In genomic region chr3:21729888-21730459, GRCh38 we compare ENCODE assay signal across 25 cellular contexts. TPM values are rescaled to one million over a fixed set of nuclear protein-coding genes. Genes with fewer than 3 reads are reported as not detected.
DNase-seq lines count a peak whose midpoint lies in the region; ATAC-seq, FAIRE-seq and TF ChIP-seq lines count a peak whose summit lies in the region.
"Had no signal": no experiment of that assay in that cellular context is flagged by ENCODE, and none has a peak within 500 bp of the region (broad histone marks: within the 10 kb centered on the region; RNA-seq: fewer than 3 reads in every experiment).

No MANE protein-coding gene starts in this region.

- WGBS in smooth muscle cell (ENCODE audit: low lambda C conversion rate) = 47% methylated on average over 6 of the region's 6 CpGs

- H3K4me1 ChIP-seq in smooth muscle cell (ENCODE audit: low read depth) = peaks cover 5% of the 10 kb centered on the region
- H3K4me1 ChIP-seq: adrenal gland, esophagus squamous epithelium had no signal

- H3K27ac ChIP-seq in smooth muscle cell (ENCODE audit: low read depth) = no peak overlapping the region
- H3K27ac ChIP-seq: adrenal gland, esophagus squamous epithelium, hepatocyte, ovary, RWPE1 had no signal

- no peaks in the 10 kb centered on the region for H3F3A ChIP-seq in smooth muscle cell (ENCODE audit: low read depth)

- H4K20me1 ChIP-seq in smooth muscle cell (ENCODE audit: low read depth) = no peaks in the 10 kb centered on the region

- H3K9ac ChIP-seq in smooth muscle cell (ENCODE audit: low read depth) = no peak overlapping the region

- H2AFZ ChIP-seq in smooth muscle cell (ENCODE audit: low read depth) = no peak overlapping the region
- H2AFZ ChIP-seq: hepatocyte had no signal

- no peaks in the 10 kb centered on the region for H3K36me3 ChIP-seq in smooth muscle cell (ENCODE audit: low read depth)
- H3K36me3 ChIP-seq: adrenal gland, esophagus squamous epithelium, ovary, tibial artery had no signal

- FAIRE-seq in frontal cortex (lab: Jason Lieb, UNC) = no peak
- FAIRE-seq: GM19239, islet of Langerhans had no signal

- H3K4me2 ChIP-seq in smooth muscle cell = peak overlapping the region; percentile 34
- H3K4me2 ChIP-seq: hepatocyte had no signal

- peaks cover 6% of the 10 kb centered on the region for H3K9me3 ChIP-seq in smooth muscle cell (replicated peaks; ENCODE audit: low read depth)
- H3K9me3 ChIP-seq: adrenal gland, esophagus squamous epithelium, ovary, tibial artery had no signal

- no peak for TF ChIP-seq CTCF in smooth muscle cell (IDR thresholded peaks at IDR 0.05; ENCODE audit: borderline replicate concordance, insufficient read depth, poor library complexity, severe bottlenecking)

- DNase-seq in GM04504 (ENCODE audit: low read depth) (peak; percentile 45), fibroblast of gingiva (ENCODE audit: low read depth) (peak; percentile 72), smooth muscle cell (lab: John Stamatoyannopoulos, UW; ENCODE audit: unreplicated experiment) (no peak), activated gamma-delta T cell treated with Interleukin-2 at 50 U/mL for 16 hours (no peak), frontal cortex (ENCODE audit: low spot score in 2 of 2) (no peak)
- DNase-seq: activated CD4-positive, alpha-beta T cell treated with anti-CD3 and anti-CD28 coated beads for 4 hours; activated effector memory CD4-positive, alpha-beta T cell treated with anti-CD3 and anti-CD28 coated beads, Interleukin-2, amount 50 U/mL, for 16 hours; adrenal gland; effector memory CD4-positive, alpha-beta T cell; esophagus squamous epithelium; HCEC 1CT; naive thymus-derived CD4-positive, alpha-beta T cell; NCI-H1436 treated with DMSO at 0.1 percent for 48 hours; ovary; right cardiac atrium; stimulated activated naive B cell treated with anti-CD40 and anti-IgM and Interleukin-4, amounts not matched to agents 10 μg/mL and 1 μg/mL and 100 μg/mL, for 72 hours; tibial artery had no signal

- no peak overlapping the region for H3K4me3 ChIP-seq in smooth muscle cell
- H3K4me3 ChIP-seq: adrenal gland, esophagus squamous epithelium, hepatocyte, lung, ovary, tibial artery had no signal

- H3K79me2 ChIP-seq in smooth muscle cell (ENCODE audit: low read depth) = no peaks in the 10 kb centered on the region
- H3K79me2 ChIP-seq: hepatocyte had no signal

- ATAC-seq in SK-N-SH treated with all-trans-retinoic acid at 6 μM for 48 hours (peak; percentile 40; the same call in 1 of the 3 replicates), GM18861 (IDR thresholded peaks at IDR 0.05; ENCODE audit: unreplicated experiment) (no peak)
- ATAC-seq: naive thymus-derived CD4-positive, alpha-beta T cell; right cardiac atrium; stimulated activated naive B cell treated with anti-CD40 and anti-IgM and Interleukin-4, amounts not matched to agents 10 μg/mL and 1 μg/mL and 100 μg/mL, for 72 hours had no signal

- H3K27me3 ChIP-seq in smooth muscle cell (ENCODE audit: low read depth) = no peaks in the 10 kb centered on the region
- H3K27me3 ChIP-seq: adrenal gland, esophagus squamous epithelium, hepatocyte, ovary, tibial artery had no signal

TF ChIP-seq in SK-N-SH treated with all-trans-retinoic acid at 6 μM for 48 hours, 23 proteins besides CTCF, POLR2A, EP300 and RAD21:
- TF ChIP-seq ZFP3 (CRISPR knock-in tag; IDR thresholded peaks at IDR 0.05) (0 out of 2 replicates have a peak, but pooled peaks have one; percentile 46), ZNF70 (CRISPR knock-in tag; IDR thresholded peaks at IDR 0.05) (peak; percentile 93), ISL1 (CRISPR knock-in tag; IDR thresholded peaks at IDR 0.05) (peak; percentile 0; the same call in 1 of the 2 replicates), CREB5 (CRISPR knock-in tag; IDR thresholded peaks at IDR 0.05; ENCODE audit: low read depth) (no peak), SNAI2 (CRISPR knock-in tag; IDR thresholded peaks at IDR 0.05) (peak; percentile 41; the same call in 1 of the 2 replicates)

RNA-seq across cellular contexts. Expression of gene ZNF385D, which starts 21.0 kb away (rescaled TPM):
- total RNA-seq in smooth muscle cell = 0.09 and 0.13 TPM in 2 replicates
- 1.2 and 2.4 TPM in 2 replicates for polyA plus RNA-seq in smooth muscle cell
- total RNA-seq in frontal cortex = 17.5 TPM
- polyA plus RNA-seq: CD14-positive monocyte; naive thymus-derived CD4-positive, alpha-beta T cell had no signal

Comparison
In these comparisons a context has a peak if more than half of its experiments do, and no peak if none do; other contexts are left out.
1. DNase-seq: peak in GM04504 (single experiment) and fibroblast of gingiva (single experiment); none in smooth muscle cell (single experiment), activated gamma-delta T cell treated with Interleukin-2 at 50 U/mL for 16 hours (single experiment) and frontal cortex (0 of 2).
2. RNA of gene ZNF385D, which starts 21.0 kb away (total RNA-seq): 17.5 TPM in frontal cortex (single experiment); 0.09 to 0.13 TPM in smooth muscle cell; every median in the first group is over 10 times any median in the second.